Comparison of ENCODE assay signal across 9 cellular contexts in the genomic region with DNA sequence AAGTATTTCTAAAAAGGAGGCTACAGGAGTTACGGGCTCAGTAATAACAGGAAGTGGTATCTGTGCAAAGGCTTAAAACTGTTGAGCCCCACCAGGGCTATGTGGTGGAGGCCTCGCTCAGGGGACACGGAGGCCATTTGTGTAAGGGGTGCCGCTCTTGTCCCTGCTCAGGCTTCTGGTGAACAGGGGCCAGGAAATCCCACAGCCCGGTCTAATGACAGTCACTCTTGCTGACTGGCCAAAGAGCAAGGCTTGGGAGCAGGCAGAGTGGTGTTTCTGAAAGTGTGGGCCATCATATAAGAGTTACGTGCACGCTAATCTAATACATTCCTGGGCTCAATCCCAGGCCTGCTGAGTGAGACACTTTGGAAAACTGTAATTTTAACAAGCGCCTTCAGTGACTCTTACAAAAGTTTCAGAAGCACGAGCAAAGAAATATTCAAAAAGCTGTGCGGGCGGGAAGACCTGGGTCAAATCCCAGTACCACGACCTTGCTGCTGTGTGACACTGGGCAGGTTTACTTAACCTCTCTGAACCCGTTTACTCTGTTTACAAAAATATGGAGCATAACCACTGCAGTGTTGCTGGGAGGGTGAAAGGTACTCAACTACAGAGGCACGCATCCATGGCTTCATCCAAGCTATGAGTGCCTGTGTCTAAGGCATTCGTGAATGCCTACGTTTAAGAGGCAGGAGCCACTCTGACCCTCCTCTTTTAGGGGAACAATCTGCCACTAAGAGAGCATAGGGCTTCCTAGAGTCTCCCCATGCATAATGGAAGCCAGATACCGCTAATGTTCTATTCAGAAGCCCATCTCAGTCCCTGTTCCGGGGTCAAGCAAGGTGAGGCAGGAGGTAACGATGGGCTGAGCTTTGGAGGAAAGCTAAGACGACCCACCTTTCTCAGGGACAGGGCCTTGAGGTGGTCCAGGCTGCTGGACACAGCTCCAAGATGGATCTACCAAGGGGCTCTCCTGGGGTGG. TPM values are rescaled to one million over a fixed set of nuclear protein-coding genes. Genes with fewer than 3 reads are reported as not detected.
DNase-seq lines count a peak whose midpoint lies in the region; ATAC-seq lines count a peak whose summit lies in the region.
"Had no signal": no experiment of that assay in that cellular context is flagged by ENCODE, and none has a peak within 500 bp of the region (broad histone marks: within the 10 kb centered on the region; RNA-seq: fewer than 3 reads in every experiment).

No MANE protein-coding gene starts in this region.

- DNase-seq in left cardiac atrium (no peak), left ventricle myocardium superior (no peak), NCI-H2196 (lab: John Stamatoyannopoulos, UW; ENCODE audit: unreplicated experiment) (no peak), DMS 273 (lab: John Stamatoyannopoulos, UW; ENCODE audit: unreplicated experiment) (no peak)
- DNase-seq in activated naive CD8-positive, alpha-beta T cell treated with anti-CD3 and anti-CD28 coated beads, Interleukin-2, amount 50 U/mL, for 24 hours: no peak
- DNase-seq: SIG-M5 had no signal

- peak overlapping the region; percentile 84 for H3K27ac Mint-ChIP-seq in activated naive CD8-positive, alpha-beta T cell treated with anti-CD3 and anti-CD28 coated beads, Interleukin-2, amount 50 U/mL, for 24 hours

- H3K9me3 Mint-ChIP-seq in activated naive CD8-positive, alpha-beta T cell treated with anti-CD3 and anti-CD28 coated beads, Interleukin-2, amount 50 U/mL, for 24 hours: peaks cover 4% of the 10 kb centered on the region

- peaks cover 3% of the 10 kb centered on the region for H3K27me3 ChIP-seq in mononuclear cell (ENCODE audit: insufficient read depth, low read length)

- H3K4me3 ChIP-seq in mononuclear cell (ENCODE audit: low read length) (peak overlapping the region; percentile 57), urinary bladder (ENCODE audit: low read depth, low read length) (peak overlapping the region; percentile 71)

- peaks cover 41% of the 10 kb centered on the region for H3K36me3 Mint-ChIP-seq in activated naive CD8-positive, alpha-beta T cell treated with anti-CD3 and anti-CD28 coated beads, Interleukin-2, amount 50 U/mL, for 24 hours (ENCODE audit: low read depth)

- WGBS in urinary bladder: 71% methylated on average over 20 of the region's 20 CpGs

- intact Hi-C loops in left cardiac atrium (cut with DNase I): no loop called here
- intact Hi-C loops in left ventricle myocardium superior (cut with micrococcal nuclease): no loop called here

- H3K27ac ChIP-seq in urinary bladder (ENCODE audit: low read depth): peak overlapping the region; percentile 29

- no peaks in the 10 kb centered on the region for H3K9me3 ChIP-seq in mononuclear cell (ENCODE audit: low read depth, low read length)

- peaks cover 3% of the 10 kb centered on the region for H3K27me3 Mint-ChIP-seq in activated naive CD8-positive, alpha-beta T cell treated with anti-CD3 and anti-CD28 coated beads, Interleukin-2, amount 50 U/mL, for 24 hours

- peak overlapping the region; percentile 89 for H3K4me3 Mint-ChIP-seq in activated naive CD8-positive, alpha-beta T cell treated with anti-CD3 and anti-CD28 coated beads, Interleukin-2, amount 50 U/mL, for 24 hours

- no peaks in the 10 kb centered on the region for H3K36me3 ChIP-seq in urinary bladder (ENCODE audit: insufficient read depth)

- H3K4me1 Mint-ChIP-seq in activated naive CD8-positive, alpha-beta T cell treated with anti-CD3 and anti-CD28 coated beads, Interleukin-2, amount 50 U/mL, for 24 hours: peaks cover 58% of the 10 kb centered on the region

- ATAC-seq in left cardiac atrium: peak; percentile 7 to 8
- no peak for ATAC-seq in left ventricle myocardium superior
- ATAC-seq in activated naive CD8-positive, alpha-beta T cell treated with anti-CD3 and anti-CD28 coated beads, Interleukin-2, amount 50 U/mL, for 24 hours: peak; percentile 35
- ATAC-seq in HG03039 (IDR thresholded peaks at IDR 0.05; ENCODE audit: unreplicated experiment): no peak

- peaks cover 54% of the 10 kb centered on the region for H3K4me1 ChIP-seq in mononuclear cell (ENCODE audit: insufficient read depth, low read length)
- H3K4me1 ChIP-seq in urinary bladder (ENCODE audit: insufficient read depth): no peaks in the 10 kb centered on the region

RNA-seq across cellular contexts. Expression of a gene that starts 2.0 kb away (rescaled TPM):
- total RNA-seq in left cardiac atrium (1 to 10 TPM; 2.4 to 5.1 TPM), left ventricle myocardium superior (1.2 TPM), mononuclear cell (15.8 TPM), urinary bladder (7.8 TPM)
- polyA plus RNA-seq in urinary bladder: 5.0 TPM

Comparison
In these comparisons a context has a peak if more than half of its experiments do, and no peak if none do; other contexts are left out.
1. ATAC-seq: peak in left cardiac atrium (2 of 2) and activated naive CD8-positive, alpha-beta T cell treated with anti-CD3 and anti-CD28 coated beads, Interleukin-2, amount 50 U/mL, for 24 hours (single experiment); none in left ventricle myocardium superior (single experiment) and HG03039 (single experiment).